Comparison of ENCODE assay signal across 8 cellular contexts in genomic region chr17:41792835-41793748, GRCh38. TPM values are rescaled to one million over a fixed set of nuclear protein-coding genes. Genes with fewer than 3 reads are reported as not detected.
DNase-seq lines count a peak whose midpoint lies in the region; ATAC-seq, FAIRE-seq and TF ChIP-seq lines count a peak whose summit lies in the region.

No MANE protein-coding gene starts in this region.

- no peak overlapping the region for H3K4me3 ChIP-seq in esophagus muscularis mucosa

- intact Hi-C loops in esophagus muscularis mucosa (cut with DNase I) = no loop called here

- no peak for TF ChIP-seq CTCF in progenitor cell of endocrine pancreas (IDR thresholded peaks at IDR 0.05; ENCODE audit: unreplicated experiment)
- TF ChIP-seq CTCF in esophagus muscularis mucosa (IDR thresholded peaks at IDR 0.05) = no peak

- peak overlapping the region in 1 of 4 donors; percentile 17 for H3K27ac ChIP-seq in esophagus muscularis mucosa (replicated peaks in 1 of 4)

- no peaks in the 10 kb centered on the region for H3K9me3 ChIP-seq in esophagus muscularis mucosa

- H3K27me3 ChIP-seq in esophagus muscularis mucosa = no peaks in the 10 kb centered on the region

- no peaks in the 10 kb centered on the region for H3K36me3 Mint-ChIP-seq in progenitor cell of endocrine pancreas (ENCODE audit: insufficient read depth)

- TF ChIP-seq POLR2A in GM12891 (IDR thresholded peaks at IDR 0.05; ENCODE audit: low read depth, low read length) (no peak), esophagus muscularis mucosa (IDR thresholded peaks at IDR 0.05; ENCODE audit: low read depth) (no peak)

- DNase-seq in GDM1 (lab: John Stamatoyannopoulos, UW) (peak; percentile 28), RCC 7860 (ENCODE audit: low spot score) (peak; percentile 83), glomerular visceral epithelial cell (ENCODE audit: extremely low spot score) (peak; percentile 92), progenitor cell of endocrine pancreas (ENCODE audit: low spot score, unreplicated experiment) (no peak), GM12891 (ENCODE audit: insufficient read length, low spot score) (no peak), NCI-H748 treated with DMSO at 0.1 percent for 48 hours (lab: John Stamatoyannopoulos, UW) (no peak), esophagus muscularis mucosa (ENCODE audit: extremely low spot score) (no peak)

- no peak overlapping the region for H3K4me3 Mint-ChIP-seq in progenitor cell of endocrine pancreas (ENCODE audit: low read depth)

- peak overlapping the region; percentile 95 for H3K27ac Mint-ChIP-seq in progenitor cell of endocrine pancreas

- FAIRE-seq in RCC 7860 (lab: Jason Lieb, UNC) (peak; percentile 27), GM12891 (lab: Jason Lieb, UNC) (no peak)

- peaks cover 15% of the 10 kb centered on the region for H3K4me1 Mint-ChIP-seq in progenitor cell of endocrine pancreas (ENCODE audit: low read depth)

- no peak for TF ChIP-seq EP300 in esophagus muscularis mucosa (IDR thresholded peaks at IDR 0.05)

- no peaks in the 10 kb centered on the region for H3K27me3 Mint-ChIP-seq in progenitor cell of endocrine pancreas

- H3K4me1 ChIP-seq in esophagus muscularis mucosa = peaks cover 11 to 25% (median 17%) of the 10 kb centered on the region in 4 donors

- ATAC-seq in GM18502 (IDR thresholded peaks at IDR 0.05; ENCODE audit: poor library complexity, unreplicated experiment) = no peak

- no peaks in the 10 kb centered on the region for H3K9me3 Mint-ChIP-seq in progenitor cell of endocrine pancreas (ENCODE audit: low read depth)

- H3K36me3 ChIP-seq in esophagus muscularis mucosa = no peaks in the 10 kb centered on the region

- 61% methylated on average over 18 of the region's 21 CpGs for WGBS in esophagus muscularis mucosa

TF ChIP-seq in GM12891, 5 proteins besides CTCF, POLR2A, EP300 and RAD21:
- TF ChIP-seq PAX5 (IDR thresholded peaks at IDR 0.05; ENCODE audit: insufficient read depth, low read length, severe bottlenecking) (no peak), POU2F2 (IDR thresholded peaks at IDR 0.05; ENCODE audit: low read depth, low read length) (no peak), TAF1 (IDR thresholded peaks at IDR 0.05; ENCODE audit: low read depth, low read length) (no peak), POLR2AphosphoS5 (IDR thresholded peaks at IDR 0.05; ENCODE audit: low read depth, low read length) (no peak), SPI1 (IDR thresholded peaks at IDR 0.05; ENCODE audit: low read depth, low read length) (no peak)

RNA-seq across cellular contexts. Expression of gene JUP, which starts 6.6 kb away (rescaled TPM):
- total RNA-seq in progenitor cell of endocrine pancreas (195 and 199 TPM in 2 replicates), esophagus muscularis mucosa (10 to 100 TPM; 24.5 to 56.6 (median 46.4) TPM)
- 21.3 TPM for polyA plus RNA-seq in GM12891 (2012; ENCODE audit: low read depth, missing spikeins)

RNA-seq across cellular contexts. Expression of gene P3H4, which starts 18.7 kb away (rescaled TPM):
- total RNA-seq in progenitor cell of endocrine pancreas (30.4 and 31.7 TPM in 2 replicates), esophagus muscularis mucosa (10 to 100 TPM in 2 of 4 donors, 1 to 10 TPM in 2; 8.4 to 19.9 (median 14.4) TPM)
- 0.19 TPM for polyA plus RNA-seq in GM12891 (2012; ENCODE audit: low read depth, missing spikeins)

RNA-seq across cellular contexts. Expression of gene FKBP10, which starts 19.7 kb away (rescaled TPM):
- 154 and 155 TPM in 2 replicates for total RNA-seq in progenitor cell of endocrine pancreas
- 1.1 TPM for polyA plus RNA-seq in GM12891 (2012; ENCODE audit: low read depth, missing spikeins)
- 10 to 100 TPM; 30.5 to 49.4 (median 33.8) TPM for total RNA-seq in esophagus muscularis mucosa

RNA-seq across cellular contexts. Expression of gene NT5C3B, which starts 42.9 kb away (rescaled TPM):
- total RNA-seq in progenitor cell of endocrine pancreas = 105 and 115 TPM in 2 replicates
- 24.8 TPM for polyA plus RNA-seq in GM12891 (2012; ENCODE audit: low read depth, missing spikeins)
- 10 to 100 TPM; 64.8 to 95.6 (median 70.1) TPM for total RNA-seq in esophagus muscularis mucosa

RNA-seq across cellular contexts. Expression of gene KLHL10, which starts 44.5 kb away (rescaled TPM):
- total RNA-seq in progenitor cell of endocrine pancreas = not detected in 2 replicates
- 0.13 TPM for polyA plus RNA-seq in GM12891 (2012; ENCODE audit: low read depth, missing spikeins)
- total RNA-seq in esophagus muscularis mucosa = 1 to 10 TPM; 1.7 to 3.0 (median 2.7) TPM

Comparison
In these comparisons a context has a peak if more than half of its experiments do, and no peak if none do; other contexts are left out.
1. DNase-seq: peak in GDM1 (single experiment), RCC 7860 (single experiment) and glomerular visceral epithelial cell (single experiment); none in progenitor cell of endocrine pancreas (single experiment), GM12891 (single experiment), NCI-H748 treated with DMSO at 0.1 percent for 48 hours (single experiment) and esophagus muscularis mucosa (single experiment).